Comparison of ENCODE assay signal across 2 cellular contexts in genomic region chr1:30064547-30064946, GRCh38.
A peak's percentile ranks its signal among the peaks of the same experiment; 100 is the strongest.
TF ChIP-seq lines count a peak whose summit lies in the region.

No MANE protein-coding gene starts in this region.

TF ChIP-seq in HepG2, 621 proteins besides CTCF, POLR2A, EP300 and RAD21:
- TF ChIP-seq ZNF768 (CRISPR knock-in tag; IDR thresholded peaks at IDR 0.05) (peak; percentile 33; the same call in 1 of the 2 replicates), THAP9 (CRISPR knock-in tag; IDR thresholded peaks at IDR 0.05; ENCODE audit: borderline replicate concordance) (no peak)

TF ChIP-seq in K562, 482 proteins besides CTCF, POLR2A, EP300 and RAD21:
- TF ChIP-seq RBM15 (IDR thresholded peaks at IDR 0.05; ENCODE audit: insufficient read depth, low read length) (no peak), CBX3 (IDR thresholded peaks at IDR 0.05; ENCODE audit: borderline replicate concordance in 1 of 2, low read length in 2 of 2) (no peak), ZFP36 (IDR thresholded peaks at IDR 0.05; ENCODE audit: low read depth, low read length, partially characterized antibody) (peak; percentile 46), RBM25 (IDR thresholded peaks at IDR 0.05; ENCODE audit: low read depth, low read length, severe bottlenecking) (peak; percentile 29), NFE2L1 (tag; IDR thresholded peaks at IDR 0.05; ENCODE audit: borderline replicate concordance, low read depth) (no peak), ZNF449 (CRISPR knock-in tag; IDR thresholded peaks at IDR 0.05) (no peak), ZNF398 (CRISPR knock-in tag; IDR thresholded peaks at IDR 0.05) (no peak), SRF (CRISPR knock-in tag; IDR thresholded peaks at IDR 0.05) (no peak), ZNF431 (CRISPR knock-in tag; IDR thresholded peaks at IDR 0.05) (no peak), ELK3 (CRISPR knock-in tag; IDR thresholded peaks at IDR 0.05) (no peak), CBX2 (IDR thresholded peaks at IDR 0.05; ENCODE audit: insufficient read depth, low read length, poor library complexity, severe bottlenecking) (no peak), GMEB1 (CRISPR knock-in tag; IDR thresholded peaks at IDR 0.05) (no peak)
TF ChIP-seq in K562: peak in this region for 2.
